1 cellular context compared by ENCODE assay signal in the genomic region with DNA sequence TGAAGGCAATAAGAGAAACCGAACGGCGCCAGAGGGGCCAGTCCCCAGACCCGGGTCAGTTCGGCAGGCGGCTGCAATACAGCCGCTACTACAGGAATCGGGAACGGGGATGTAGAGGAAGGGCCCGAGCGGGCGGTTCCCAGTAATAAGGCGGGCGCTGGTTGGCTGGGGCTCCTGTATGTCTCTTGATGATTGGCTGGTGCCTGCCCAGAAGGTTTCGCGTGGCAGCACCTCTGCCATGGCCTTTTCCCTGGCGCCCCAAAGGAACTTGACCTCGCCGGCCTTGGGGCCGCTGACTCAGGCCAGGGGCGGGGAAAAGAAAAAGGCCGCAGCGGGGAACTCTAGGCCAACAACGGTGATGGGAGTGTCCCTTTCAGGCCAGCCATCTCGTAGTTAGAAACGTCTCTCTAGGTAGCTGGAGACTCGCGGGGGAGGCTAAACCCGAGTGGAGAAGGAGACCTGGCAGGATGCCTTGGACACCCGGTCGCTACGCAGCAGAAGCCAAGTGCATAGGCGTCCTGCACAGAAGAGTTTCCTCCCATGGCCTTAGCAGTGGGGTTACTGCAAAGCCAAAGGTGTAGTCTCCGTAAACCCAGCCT.
TF ChIP-seq lines count a peak whose summit lies in the region.

A gene with protein sequence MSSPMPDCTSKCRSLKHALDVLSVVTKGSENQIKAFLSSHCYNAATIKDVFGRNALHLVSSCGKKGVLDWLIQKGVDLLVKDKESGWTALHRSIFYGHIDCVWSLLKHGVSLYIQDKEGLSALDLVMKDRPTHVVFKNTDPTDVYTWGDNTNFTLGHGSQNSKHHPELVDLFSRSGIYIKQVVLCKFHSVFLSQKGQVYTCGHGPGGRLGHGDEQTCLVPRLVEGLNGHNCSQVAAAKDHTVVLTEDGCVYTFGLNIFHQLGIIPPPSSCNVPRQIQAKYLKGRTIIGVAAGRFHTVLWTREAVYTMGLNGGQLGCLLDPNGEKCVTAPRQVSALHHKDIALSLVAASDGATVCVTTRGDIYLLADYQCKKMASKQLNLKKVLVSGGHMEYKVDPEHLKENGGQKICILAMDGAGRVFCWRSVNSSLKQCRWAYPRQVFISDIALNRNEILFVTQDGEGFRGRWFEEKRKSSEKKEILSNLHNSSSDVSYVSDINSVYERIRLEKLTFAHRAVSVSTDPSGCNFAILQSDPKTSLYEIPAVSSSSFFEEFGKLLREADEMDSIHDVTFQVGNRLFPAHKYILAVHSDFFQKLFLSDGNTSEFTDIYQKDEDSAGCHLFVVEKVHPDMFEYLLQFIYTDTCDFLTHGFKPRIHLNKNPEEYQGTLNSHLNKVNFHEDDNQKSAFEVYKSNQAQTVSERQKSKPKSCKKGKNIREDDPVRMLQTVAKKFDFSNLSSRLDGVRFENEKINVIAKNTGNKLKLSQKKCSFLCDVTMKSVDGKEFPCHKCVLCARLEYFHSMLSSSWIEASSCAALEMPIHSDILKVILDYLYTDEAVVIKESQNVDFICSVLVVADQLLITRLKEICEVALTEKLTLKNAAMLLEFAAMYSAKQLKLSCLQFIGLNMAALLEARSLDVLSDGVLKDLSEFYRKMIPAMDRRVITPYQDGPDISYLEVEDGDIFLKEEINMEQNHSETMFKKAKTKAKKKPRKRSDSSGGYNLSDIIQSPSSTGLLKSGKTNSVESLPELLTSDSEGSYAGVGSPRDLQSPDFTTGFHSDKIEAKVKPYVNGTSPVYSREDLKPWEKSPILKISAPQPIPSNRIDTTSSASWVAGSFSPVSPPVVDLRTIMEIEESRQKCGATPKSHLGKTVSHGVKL (N-terminal part only) (minus strand): TSS at position 111 of the 599 bp plus-strand sequence. CDS start 7,258 bp downstream, outside the sequence.

TF ChIP-seq in HEK293, 187 proteins besides CTCF, POLR2A, EP300 and RAD21 (continued from another document and continues in another):
- TF ChIP-seq ZNF645 (tag by site-specific recombination; IDR thresholded peaks at IDR 0.05) (no peak), MZF1 (tag by site-specific recombination; IDR thresholded peaks at IDR 0.05; ENCODE audit: borderline replicate concordance) (no peak), BCL11A (tag by site-specific recombination; IDR thresholded peaks at IDR 0.05; ENCODE audit: low read depth) (peak; percentile 82), TSHZ1 (tag by site-specific recombination; IDR thresholded peaks at IDR 0.05; ENCODE audit: borderline replicate concordance) (no peak), SP3 (tag by site-specific recombination; IDR thresholded peaks at IDR 0.05) (peak; percentile 62), ZNF112 (tag by site-specific recombination; IDR thresholded peaks at IDR 0.05) (no peak), GLI2 (tag by site-specific recombination; IDR thresholded peaks at IDR 0.05; ENCODE audit: borderline replicate concordance, low read depth) (no peak), KLF17 (tag by site-specific recombination; IDR thresholded peaks at IDR 0.05) (no peak), ZNF350 (tag by site-specific recombination; IDR thresholded peaks at IDR 0.05) (no peak), ZNF114 (tag by site-specific recombination; IDR thresholded peaks at IDR 0.05) (no peak), ZEB2 (tag by site-specific recombination; IDR thresholded peaks at IDR 0.05) (0 out of 2 replicates have a peak, but pooled peaks have one; percentile 10), ZNF76 (tag by site-specific recombination; IDR thresholded peaks at IDR 0.05; ENCODE audit: borderline replicate concordance, low read depth) (no peak), ZNF792 (tag by site-specific recombination; IDR thresholded peaks at IDR 0.05) (peak; percentile 30; the same call in 1 of the 2 replicates), ZBTB17 (tag by site-specific recombination; IDR thresholded peaks at IDR 0.05) (0 out of 2 replicates have a peak, but pooled peaks have one; percentile 48), ZFP41 (tag by site-specific recombination; IDR thresholded peaks at IDR 0.05; ENCODE audit: borderline replicate concordance) (no peak), HOXC10 (CRISPR knock-in tag; IDR thresholded peaks at IDR 0.05) (0 out of 2 replicates have a peak, but pooled peaks have one; percentile 77), ZNF660 (tag by site-specific recombination; IDR thresholded peaks at IDR 0.05) (peak; percentile 18; the same call in 1 of the 2 replicates), ZBTB11 (tag by site-specific recombination; conservative IDR thresholded peaks at IDR 0.05; ENCODE audit: low read depth) (no peak; the same call in 1 of the 2 replicates), ZNF654 (tag by site-specific recombination; IDR thresholded peaks at IDR 0.05; ENCODE audit: low read depth) (0 out of 2 replicates have a peak, but pooled peaks have one; percentile 6)
- TF ChIP-seq, protein P1, sequence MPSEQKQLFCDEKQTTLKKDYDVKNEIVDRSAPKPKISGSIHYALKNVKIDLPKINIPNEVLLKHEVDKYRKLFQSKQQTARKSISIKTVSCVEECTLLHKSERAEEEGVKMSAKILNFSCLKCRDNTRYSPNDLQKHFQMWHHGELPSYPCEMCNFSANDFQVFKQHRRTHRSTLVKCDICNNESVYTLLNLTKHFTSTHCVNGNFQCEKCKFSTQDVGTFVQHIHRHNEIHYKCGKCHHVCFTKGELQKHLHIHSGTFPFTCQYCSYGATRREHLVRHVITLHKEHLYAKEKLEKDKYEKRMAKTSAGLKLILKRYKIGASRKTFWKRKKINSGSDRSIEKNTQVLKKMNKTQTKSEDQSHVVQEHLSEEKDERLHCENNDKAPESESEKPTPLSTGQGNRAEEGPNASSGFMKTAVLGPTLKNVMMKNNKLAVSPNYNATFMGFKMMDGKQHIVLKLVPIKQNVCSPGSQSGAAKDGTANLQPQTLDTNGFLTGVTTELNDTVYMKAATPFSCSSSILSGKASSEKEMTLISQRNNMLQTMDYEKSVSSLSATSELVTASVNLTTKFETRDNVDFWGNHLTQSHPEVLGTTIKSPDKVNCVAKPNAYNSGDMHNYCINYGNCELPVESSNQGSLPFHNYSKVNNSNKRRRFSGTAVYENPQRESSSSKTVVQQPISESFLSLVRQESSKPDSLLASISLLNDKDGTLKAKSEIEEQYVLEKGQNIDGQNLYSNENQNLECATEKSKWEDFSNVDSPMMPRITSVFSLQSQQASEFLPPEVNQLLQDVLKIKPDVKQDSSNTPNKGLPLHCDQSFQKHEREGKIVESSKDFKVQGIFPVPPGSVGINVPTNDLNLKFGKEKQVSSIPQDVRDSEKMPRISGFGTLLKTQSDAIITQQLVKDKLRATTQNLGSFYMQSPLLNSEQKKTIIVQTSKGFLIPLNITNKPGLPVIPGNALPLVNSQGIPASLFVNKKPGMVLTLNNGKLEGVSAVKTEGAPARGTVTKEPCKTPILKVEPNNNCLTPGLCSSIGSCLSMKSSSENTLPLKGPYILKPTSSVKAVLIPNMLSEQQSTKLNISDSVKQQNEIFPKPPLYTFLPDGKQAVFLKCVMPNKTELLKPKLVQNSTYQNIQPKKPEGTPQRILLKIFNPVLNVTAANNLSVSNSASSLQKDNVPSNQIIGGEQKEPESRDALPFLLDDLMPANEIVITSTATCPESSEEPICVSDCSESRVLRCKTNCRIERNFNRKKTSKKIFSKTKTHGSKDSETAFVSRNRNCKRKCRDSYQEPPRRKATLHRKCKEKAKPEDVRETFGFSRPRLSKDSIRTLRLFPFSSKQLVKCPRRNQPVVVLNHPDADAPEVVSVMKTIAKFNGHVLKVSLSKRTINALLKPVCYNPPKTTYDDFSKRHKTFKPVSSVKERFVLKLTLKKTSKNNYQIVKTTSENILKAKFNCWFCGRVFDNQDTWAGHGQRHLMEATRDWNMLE (tag by site-specific recombination; conservative IDR thresholded peaks at IDR 0.05; ENCODE audit: low read depth), result peak; percentile 43
- TF ChIP-seq, protein P2, sequence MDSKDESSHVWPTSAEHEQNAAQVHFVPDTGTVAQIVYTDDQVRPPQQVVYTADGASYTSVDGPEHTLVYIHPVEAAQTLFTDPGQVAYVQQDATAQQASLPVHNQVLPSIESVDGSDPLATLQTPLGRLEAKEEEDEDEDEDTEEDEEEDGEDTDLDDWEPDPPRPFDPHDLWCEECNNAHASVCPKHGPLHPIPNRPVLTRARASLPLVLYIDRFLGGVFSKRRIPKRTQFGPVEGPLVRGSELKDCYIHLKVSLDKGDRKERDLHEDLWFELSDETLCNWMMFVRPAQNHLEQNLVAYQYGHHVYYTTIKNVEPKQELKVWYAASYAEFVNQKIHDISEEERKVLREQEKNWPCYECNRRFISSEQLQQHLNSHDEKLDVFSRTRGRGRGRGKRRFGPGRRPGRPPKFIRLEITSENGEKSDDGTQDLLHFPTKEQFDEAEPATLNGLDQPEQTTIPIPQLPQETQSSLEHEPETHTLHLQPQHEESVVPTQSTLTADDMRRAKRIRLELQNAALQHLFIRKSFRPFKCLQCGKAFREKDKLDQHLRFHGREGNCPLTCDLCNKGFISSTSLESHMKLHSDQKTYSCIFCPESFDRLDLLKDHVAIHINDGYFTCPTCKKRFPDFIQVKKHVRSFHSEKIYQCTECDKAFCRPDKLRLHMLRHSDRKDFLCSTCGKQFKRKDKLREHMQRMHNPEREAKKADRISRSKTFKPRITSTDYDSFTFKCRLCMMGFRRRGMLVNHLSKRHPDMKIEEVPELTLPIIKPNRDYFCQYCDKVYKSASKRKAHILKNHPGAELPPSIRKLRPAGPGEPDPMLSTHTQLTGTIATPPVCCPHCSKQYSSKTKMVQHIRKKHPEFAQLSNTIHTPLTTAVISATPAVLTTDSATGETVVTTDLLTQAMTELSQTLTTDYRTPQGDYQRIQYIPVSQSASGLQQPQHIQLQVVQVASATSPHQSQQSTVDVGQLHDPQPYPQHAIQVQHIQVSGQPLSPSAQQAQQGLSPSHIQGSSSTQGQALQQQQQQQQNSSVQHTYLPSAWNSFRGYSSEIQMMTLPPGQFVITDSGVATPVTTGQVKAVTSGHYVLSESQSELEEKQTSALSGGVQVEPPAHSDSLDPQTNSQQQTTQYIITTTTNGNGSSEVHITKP (tag by site-specific recombination; IDR thresholded peaks at IDR 0.05), result peak; percentile 68
- TF ChIP-seq, protein P3, sequence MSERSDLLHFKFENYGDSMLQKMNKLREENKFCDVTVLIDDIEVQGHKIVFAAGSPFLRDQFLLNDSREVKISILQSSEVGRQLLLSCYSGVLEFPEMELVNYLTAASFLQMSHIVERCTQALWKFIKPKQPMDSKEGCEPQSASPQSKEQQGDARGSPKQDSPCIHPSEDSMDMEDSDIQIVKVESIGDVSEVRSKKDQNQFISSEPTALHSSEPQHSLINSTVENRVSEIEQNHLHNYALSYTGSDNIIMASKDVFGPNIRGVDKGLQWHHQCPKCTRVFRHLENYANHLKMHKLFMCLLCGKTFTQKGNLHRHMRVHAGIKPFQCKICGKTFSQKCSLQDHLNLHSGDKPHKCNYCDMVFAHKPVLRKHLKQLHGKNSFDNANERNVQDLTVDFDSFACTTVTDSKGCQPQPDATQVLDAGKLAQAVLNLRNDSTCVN (tag by site-specific recombination; optimal IDR thresholded peaks at IDR 0.05), result peak; percentile 59
